ENCODE assay signal across 9 cellular contexts in the genomic region with DNA sequence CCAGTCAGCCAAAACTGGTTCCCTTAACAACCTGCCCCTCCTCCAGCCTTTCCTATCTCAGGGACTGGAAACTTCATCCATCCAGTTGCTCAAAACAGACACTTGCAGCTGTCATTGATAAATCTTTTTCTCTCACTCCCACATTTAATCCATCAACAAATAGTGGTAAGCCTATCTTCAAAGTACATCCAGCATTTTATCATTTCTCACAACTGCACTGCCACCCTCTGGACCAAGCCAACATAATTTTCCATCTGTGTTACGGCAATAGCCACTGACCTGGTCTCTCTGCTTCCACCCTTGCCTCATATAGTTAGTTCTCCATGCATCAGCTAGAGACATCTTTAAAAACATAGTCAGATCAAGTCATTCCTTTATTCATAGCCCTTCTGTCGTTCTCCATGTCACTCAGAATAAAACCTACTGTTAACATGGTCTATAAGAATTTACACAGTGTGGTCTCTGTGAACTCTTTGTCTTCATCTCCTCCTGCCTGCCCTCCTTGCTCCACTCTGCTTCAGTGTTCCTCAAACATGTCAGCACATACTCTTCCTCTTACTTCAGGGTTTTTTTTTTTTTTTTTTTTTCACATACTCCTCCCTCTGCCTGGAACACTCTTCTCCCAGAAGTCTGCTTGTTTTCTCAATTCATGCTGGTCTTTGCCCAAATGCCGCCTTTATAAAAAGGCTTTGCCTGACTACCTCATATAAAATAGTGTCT.
DNase-seq lines count a peak whose midpoint lies in the region; ATAC-seq, FAIRE-seq and TF ChIP-seq lines count a peak whose summit lies in the region.
"Had no signal": no experiment of that assay in that cellular context is flagged by ENCODE, and none has a peak within 500 bp of the region (broad histone marks: within the 10 kb centered on the region; RNA-seq: fewer than 3 reads in every experiment).

No MANE protein-coding gene starts in this region.

- DNase-seq in D721Med (ENCODE audit: insufficient read length, low spot score) (no peak), HFF-Myc (ENCODE audit: extremely low read depth, low read depth) (no peak), amniotic epithelial cell (ENCODE audit: low read depth) (peak; percentile 21), medulla oblongata (ENCODE audit: extremely low spot score) (peak; percentile 20), putamen (ENCODE audit: low spot score) (no peak)
- DNase-seq in stimulated activated CD4-positive, alpha-beta T cell treated with anti-CD3 and anti-CD28 coated beads, Interleukin-4, amount 100 ng/mL, for 4 hours, result no peak
- DNase-seq: NCI-H2029 treated with DMSO at 0.1 percent for 48 hours had no signal

- TF ChIP-seq CTCF in D721Med (IDR thresholded peaks at IDR 0.05; ENCODE audit: insufficient read depth, missing control alignments) (peak; percentile 52), HFF-Myc (IDR thresholded peaks at IDR 0.05; ENCODE audit: low read depth, low read length, missing control alignments) (peak; percentile 23)

- FAIRE-seq in D721Med (lab: Jason Lieb, UNC), result no peak
- FAIRE-seq: colon had no signal

- no peak overlapping the region for H3K4me3 ChIP-seq in HFF-Myc (replicated peaks; ENCODE audit: low read depth, low read length)

- ATAC-seq in HG03196 (IDR thresholded peaks at IDR 0.05; ENCODE audit: unreplicated experiment), result no peak

Comparison
In these comparisons a context has a peak if more than half of its experiments do, and no peak if none do; other contexts are left out.
1. DNase-seq: peak in amniotic epithelial cell (single experiment) and medulla oblongata (single experiment); none in D721Med (single experiment), HFF-Myc (single experiment), stimulated activated CD4-positive, alpha-beta T cell treated with anti-CD3 and anti-CD28 coated beads, Interleukin-4, amount 100 ng/mL, for 4 hours (0 of 2) and putamen (single experiment).